ENCODE assay signal across 28 cellular contexts in genomic region chr11:6553634-6554033, GRCh38.
"Had no signal": no experiment of that assay in that cellular context is flagged by ENCODE, and none has a peak within 500 bp of the region (broad histone marks: within the 10 kb centered on the region; RNA-seq: fewer than 3 reads in every experiment).

No MANE protein-coding gene starts in this region.

- H3K4me3 ChIP-seq: colonic mucosa, coronary artery, dorsolateral prefrontal cortex, esophagus muscularis mucosa, esophagus squamous epithelium, gastrocnemius medialis, gastroesophageal sphincter, heart left ventricle, heart right ventricle had no signal

- DNase-seq: colonic mucosa; cortex of kidney; dermis blood vessel endothelial cell; dorsolateral prefrontal cortex; effector CD4-positive, alpha-beta T cell; effector CD8-positive, alpha-beta T cell; effector memory CD4-positive, alpha-beta T cell; effector memory CD8-positive, alpha-beta T cell; endodermal cell; erythroblast; esophagus squamous epithelium; foreskin fibroblast; foreskin keratinocyte; foreskin melanocyte; gastrocnemius medialis; glutamatergic neuron; head of caudate nucleus; heart left ventricle; heart right ventricle had no signal

- H3K27ac ChIP-seq: colonic mucosa, coronary artery, dorsolateral prefrontal cortex, epithelial cell of prostate, esophagus muscularis mucosa, esophagus squamous epithelium, foreskin keratinocyte, gastrocnemius medialis, gastroesophageal sphincter, heart left ventricle, heart right ventricle had no signal

- H3K9me3 ChIP-seq: colonic mucosa, esophagus muscularis mucosa, esophagus squamous epithelium, gastrocnemius medialis, gastroesophageal sphincter, heart left ventricle, heart right ventricle had no signal

- H3K36me3 ChIP-seq: colonic mucosa, esophagus squamous epithelium, gastrocnemius medialis had no signal

- H3K4me1 ChIP-seq: colonic mucosa, esophagus muscularis mucosa, esophagus squamous epithelium, foreskin keratinocyte, gastroesophageal sphincter had no signal

- ATAC-seq: effector memory CD8-positive, alpha-beta T cell; esophagus mucosa; foreskin keratinocyte; gastrocnemius medialis; gastroesophageal sphincter; heart left ventricle; heart right ventricle had no signal

- FAIRE-seq: colon, endometrium, endothelial cell of umbilical vein, frontal cortex had no signal

- H3K27me3 ChIP-seq: colonic mucosa, dorsolateral prefrontal cortex, esophagus muscularis mucosa, esophagus squamous epithelium, foreskin keratinocyte, gastrocnemius medialis, gastroesophageal sphincter, heart left ventricle, heart right ventricle had no signal
